Comparison of ENCODE assay signal across 1 cellular context in genomic region chr1:174021611-174022079, GRCh38.
A peak's percentile ranks its signal among the peaks of the same experiment; 100 is the strongest.
TF ChIP-seq lines count a peak whose summit lies in the region.

No MANE protein-coding gene starts in this region.

TF ChIP-seq in K562, 482 proteins besides CTCF, POLR2A, EP300 and RAD21 (continued from another document and continues in another):
- TF ChIP-seq AFF4 (CRISPR knock-in tag; IDR thresholded peaks at IDR 0.05), result peak; percentile 85
- no peak for TF ChIP-seq STAT5B (CRISPR knock-in tag; IDR thresholded peaks at IDR 0.05)
- TF ChIP-seq HMG20A (CRISPR knock-in tag; conservative IDR thresholded peaks at IDR 0.05), result no peak
- no peak for TF ChIP-seq NFE2L1 (tag; IDR thresholded peaks at IDR 0.05; ENCODE audit: borderline replicate concordance, low read depth)
- TF ChIP-seq RB1 (IDR thresholded peaks at IDR 0.05; ENCODE audit: low read depth), result no peak
- TF ChIP-seq HNRNPH1 (optimal IDR thresholded peaks at IDR 0.05; ENCODE audit: low read depth, low read length), result no peak
- no peak for TF ChIP-seq HNRNPK (IDR thresholded peaks at IDR 0.05; ENCODE audit: low read depth, low read length, poor library complexity, severe bottlenecking)
- TF ChIP-seq TAF15 (IDR thresholded peaks at IDR 0.05; ENCODE audit: low read depth, low read length), result no peak
- TF ChIP-seq HSF4 (CRISPR knock-in tag; IDR thresholded peaks at IDR 0.05; ENCODE audit: borderline replicate concordance), result no peak
- no peak; the same call in 1 of the 2 replicates for TF ChIP-seq JUNB (CRISPR knock-in tag; conservative IDR thresholded peaks at IDR 0.05)
- peak; percentile 62 for TF ChIP-seq EGR1 (conservative IDR thresholded peaks at IDR 0.05)
- no peak for TF ChIP-seq ZNF318 (IDR thresholded peaks at IDR 0.05; ENCODE audit: borderline replicate concordance in 1 of 2, low read depth in 1 of 2)
- TF ChIP-seq TAF1 (IDR thresholded peaks at IDR 0.05; ENCODE audit: control insufficient read depth, extremely low read depth, insufficient read depth, low read length, severe bottlenecking), result peak; percentile 25
- no peak for TF ChIP-seq CREB3L1 (IDR thresholded peaks at IDR 0.05; ENCODE audit: borderline replicate concordance, low read depth)
- TF ChIP-seq HMGXB4 (CRISPR knock-in tag; IDR thresholded peaks at IDR 0.05), result peak; percentile 50; the same call in 1 of the 2 replicates
- no peak for TF ChIP-seq SRF (CRISPR knock-in tag; IDR thresholded peaks at IDR 0.05)
- TF ChIP-seq GMEB1 (CRISPR knock-in tag; IDR thresholded peaks at IDR 0.05), result no peak; the same call in 1 of the 2 replicates
- TF ChIP-seq RUNX1 (IDR thresholded peaks at IDR 0.05; ENCODE audit: low read depth), result no peak
- TF ChIP-seq ZNF121 (CRISPR knock-in tag; conservative IDR thresholded peaks at IDR 0.05), result no peak; the same call in 1 of the 2 replicates
- TF ChIP-seq MAFG (tag; conservative IDR thresholded peaks at IDR 0.05), result no peak
- no peak for TF ChIP-seq ZBTB49 (CRISPR knock-in tag; IDR thresholded peaks at IDR 0.05; ENCODE audit: borderline replicate concordance)
- TF ChIP-seq ETV5 (CRISPR knock-in tag; IDR thresholded peaks at IDR 0.05; ENCODE audit: low read depth), result no peak; the same call in none of the 2 replicates
- no peak for TF ChIP-seq TCF7 (IDR thresholded peaks at IDR 0.05; ENCODE audit: borderline replicate concordance)
- no peak for TF ChIP-seq NR2C2 (CRISPR knock-in tag; IDR thresholded peaks at IDR 0.05)
- TF ChIP-seq NR2C2 (tag; IDR thresholded peaks at IDR 0.05), result no peak; the same call in 1 of the 2 replicates
- TF ChIP-seq ZFPM2 (CRISPR knock-in tag; IDR thresholded peaks at IDR 0.05), result no peak
- no peak for TF ChIP-seq ZNF644 (tag; IDR thresholded peaks at IDR 0.05; ENCODE audit: low read depth)
- no peak for TF ChIP-seq ZNF134 (CRISPR knock-in tag; conservative IDR thresholded peaks at IDR 0.05)
- TF ChIP-seq CBX8 (IDR thresholded peaks at IDR 0.05; ENCODE audit: borderline replicate concordance, extremely low read depth, low read depth, low read length, poor library complexity, severe bottlenecking), result no peak
- TF ChIP-seq ETS1 (conservative IDR thresholded peaks at IDR 0.05; ENCODE audit: control insufficient read depth, low read depth, low read length), result no peak
- TF ChIP-seq ZNF3 (CRISPR knock-in tag; IDR thresholded peaks at IDR 0.05), result no peak
- TF ChIP-seq ZNF696 (CRISPR knock-in tag; conservative IDR thresholded peaks at IDR 0.05), result no peak
- 0 out of 2 replicates have a peak, but pooled peaks have one; percentile 10 for TF ChIP-seq MXI1 (IDR thresholded peaks at IDR 0.05; ENCODE audit: low read depth, low read length)
- no peak for TF ChIP-seq RBM15 (IDR thresholded peaks at IDR 0.05; ENCODE audit: insufficient read depth, low read length)
- TF ChIP-seq CREBBP (IDR thresholded peaks at IDR 0.05; ENCODE audit: low read depth, low read length), result no peak
- no peak for TF ChIP-seq GTF2E2 (tag; IDR thresholded peaks at IDR 0.05)
- TF ChIP-seq ZNF436 (CRISPR knock-in tag; IDR thresholded peaks at IDR 0.05), result no peak
- no peak for TF ChIP-seq ZNF140 (CRISPR knock-in tag; IDR thresholded peaks at IDR 0.05)
- TF ChIP-seq ZSCAN29 (IDR thresholded peaks at IDR 0.05), result no peak
- TF ChIP-seq JUND (IDR thresholded peaks at IDR 0.05; ENCODE audit: borderline replicate concordance, low read depth, low read length), result no peak
- no peak for TF ChIP-seq JUND (tag; IDR thresholded peaks at IDR 0.05; ENCODE audit: borderline replicate concordance, low read depth, low read length)
